Comparison of ENCODE assay signal across 20 cellular contexts in genomic region chr3:133259767-133260166, GRCh38.
DNase-seq lines count a peak whose midpoint lies in the region; ATAC-seq, FAIRE-seq and TF ChIP-seq lines count a peak whose summit lies in the region.
"Had no signal": no experiment of that assay in that cellular context is flagged by ENCODE, and none has a peak within 500 bp of the region (broad histone marks: within the 10 kb centered on the region; RNA-seq: fewer than 3 reads in every experiment).

No MANE protein-coding gene starts in this region.

- DNase-seq in DMS79 (lab: John Stamatoyannopoulos, UW) (peak; percentile 22), RWPE2 (ENCODE audit: low spot score) (no peak), epithelial cell of esophagus (ENCODE audit: low read depth) (peak; percentile 69), keratinocyte (ENCODE audit: low read depth, low spot score) (no peak), GM20000 (ENCODE audit: low spot score) (no peak)
- DNase-seq: Calu3; CD8-positive, alpha-beta T cell; GOT3; H7; HFFc6 had no signal

- no peaks in the 10 kb centered on the region for H3K79me2 ChIP-seq in keratinocyte (ENCODE audit: control insufficient read depth, insufficient read depth, low read length)

- H3K9me3 ChIP-seq in RWPE2 (ENCODE audit: severe bottlenecking) (no peaks in the 10 kb centered on the region), keratinocyte (ENCODE audit: control insufficient read depth, low read depth, low read length) (no peaks in the 10 kb centered on the region)
- H3K9me3 ChIP-seq: A549; BLaER1 treated with 17β-estradiol and CSF1 and Interleukin-3, amounts not matched to agents 10 nM and 100 nM had no signal

- no peak overlapping the region for H3K9ac ChIP-seq in keratinocyte (ENCODE audit: control insufficient read depth, extremely low read depth, insufficient read depth, low read length)
- H3K9ac ChIP-seq: BLaER1 treated with 17β-estradiol and CSF1 and Interleukin-3, amounts not matched to agents 10 nM and 100 nM had no signal

- peak; percentile 69 for FAIRE-seq in keratinocyte (lab: Jason Lieb, UNC)
- FAIRE-seq: A549, G401.6, GM12891, GM18507, HepG2 had no signal

- ATAC-seq in RWPE2 (ENCODE audit: low read depth) (peak; percentile 68), HG03097 (IDR thresholded peaks at IDR 0.05; ENCODE audit: low FRiP score, unreplicated experiment) (no peak), GM21390 (IDR thresholded peaks at IDR 0.05; ENCODE audit: unreplicated experiment) (no peak)
- ATAC-seq: A549; CD8-positive, alpha-beta T cell; HCT116; HepG2 had no signal

- no peaks in the 10 kb centered on the region for H3K9me1 ChIP-seq in keratinocyte (ENCODE audit: control insufficient read depth, extremely low read depth, insufficient read depth, low read length)

- TF ChIP-seq CTCF in RWPE2 (IDR thresholded peaks at IDR 0.05; ENCODE audit: poor library complexity, severe bottlenecking): no peak
- no peak for TF ChIP-seq CTCF in epithelial cell of esophagus (IDR thresholded peaks at IDR 0.05; ENCODE audit: insufficient read depth, low read depth, low read length, missing control alignments)
- no peak for TF ChIP-seq CTCF in keratinocyte (optimal IDR thresholded peaks at IDR 0.05 in 1 of 3, IDR thresholded peaks at IDR 0.05 in 1 of 3, conservative IDR thresholded peaks at IDR 0.05 in 1 of 3; ENCODE audit: extremely low read depth in 1 of 3, insufficient read depth in 2 of 3, low read length in 3 of 3)
- no peak for TF ChIP-seq CTCF in GM20000 (IDR thresholded peaks at IDR 0.05; ENCODE audit: extremely low read depth, missing control alignments)

- peaks cover 7% of the 10 kb centered on the region for H3K27me3 ChIP-seq in RWPE2 (ENCODE audit: insufficient read depth, poor library complexity, severe bottlenecking)
- no peaks in the 10 kb centered on the region for H3K27me3 ChIP-seq in keratinocyte (ENCODE audit: control insufficient read depth, extremely low read depth, insufficient read depth, low read length)
- H3K27me3 ChIP-seq: BLaER1 treated with 17β-estradiol and CSF1 and Interleukin-3, amounts not matched to agents 10 nM and 100 nM had no signal

- dilution Hi-C loops in keratinocyte (cut with MboI; ENCODE audit: extremely low pct_ligation_motif_present, low sequenced_read_pairs): no loop called here

- H3K4me1 ChIP-seq in RWPE2 (ENCODE audit: insufficient read depth, poor library complexity, severe bottlenecking) (peaks cover 10% of the 10 kb centered on the region), keratinocyte (ENCODE audit: control insufficient read depth, extremely low read depth, insufficient read depth, low read length) (peaks cover 30% of the 10 kb centered on the region)
- H3K4me1 ChIP-seq: A549; BLaER1 treated with 17β-estradiol and CSF1 and Interleukin-3, amounts not matched to agents 10 nM and 100 nM had no signal

- H3K27ac ChIP-seq in RWPE2 (ENCODE audit: poor library complexity, severe bottlenecking): no peak overlapping the region
- H3K27ac ChIP-seq in keratinocyte (ENCODE audit: control insufficient read depth, insufficient read depth, low read length): no peak overlapping the region
- H3K27ac ChIP-seq: 22Rv1; A549; BLaER1 treated with 17β-estradiol and CSF1 and Interleukin-3, amounts not matched to agents 10 nM and 100 nM had no signal

- H3K4me3 ChIP-seq in RWPE2 (ENCODE audit: severe bottlenecking) (no peak overlapping the region), epithelial cell of esophagus (ENCODE audit: low read length) (no peak overlapping the region), keratinocyte (ENCODE audit: control insufficient read depth in 2 of 3, extremely low read depth in 1 of 3, insufficient read depth in 2 of 3, low read depth in 1 of 3, low read length in 3 of 3) (no peak overlapping the region)
- H3K4me3 ChIP-seq: A549; BLaER1 treated with 17β-estradiol and CSF1 and Interleukin-3, amounts not matched to agents 10 nM and 100 nM had no signal

- no peaks in the 10 kb centered on the region for H4K20me1 ChIP-seq in keratinocyte (ENCODE audit: control insufficient read depth, extremely low read depth, insufficient read depth, low read length)
- H4K20me1 ChIP-seq: BLaER1 treated with 17β-estradiol and CSF1 and Interleukin-3, amounts not matched to agents 10 nM and 100 nM had no signal

- H2AFZ ChIP-seq in keratinocyte (ENCODE audit: control insufficient read depth, low read length): no peak overlapping the region

- H3K4me2 ChIP-seq in keratinocyte (ENCODE audit: control insufficient read depth, extremely low read depth, insufficient read depth, low read depth, low read length): no peak overlapping the region
- H3K4me2 ChIP-seq: A549; BLaER1 treated with 17β-estradiol and CSF1 and Interleukin-3, amounts not matched to agents 10 nM and 100 nM had no signal

- H3K36me3 ChIP-seq in RWPE2 (ENCODE audit: low read depth) (no peaks in the 10 kb centered on the region), keratinocyte (ENCODE audit: control insufficient read depth in 2 of 2, extremely low read depth in 1 of 2, insufficient read depth in 2 of 2, low read length in 2 of 2) (no peaks in the 10 kb centered on the region)
- H3K36me3 ChIP-seq: BLaER1 treated with 17β-estradiol and CSF1 and Interleukin-3, amounts not matched to agents 10 nM and 100 nM had no signal

Comparison
In these comparisons a context has a peak if more than half of its experiments do, and no peak if none do; other contexts are left out.
1. DNase-seq: peak in DMS79 (single experiment) and epithelial cell of esophagus (single experiment); none in RWPE2 (single experiment), keratinocyte (single experiment) and GM20000 (single experiment).